17 cellular contexts compared by ENCODE assay signal in the genomic region with DNA sequence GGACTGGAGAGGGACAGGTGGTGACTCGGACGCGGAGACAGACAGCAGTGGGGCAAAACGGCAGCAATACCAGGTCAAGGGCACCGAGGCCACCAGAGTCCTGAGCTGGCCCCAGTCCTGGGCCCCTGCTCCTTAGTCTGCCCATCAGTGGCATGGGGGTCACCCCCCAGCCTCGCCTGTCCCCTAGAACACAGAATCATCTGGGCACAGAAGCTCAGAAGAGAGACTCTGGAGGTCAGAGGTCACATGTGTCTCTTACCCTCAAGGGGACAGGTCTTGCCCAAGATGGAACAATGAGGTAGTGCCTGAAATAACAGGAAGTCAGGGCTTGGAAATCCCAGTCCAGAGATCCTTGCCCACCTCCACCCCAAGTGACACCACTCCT. TPM values are rescaled to one million over a fixed set of nuclear protein-coding genes. Genes with fewer than 3 reads are reported as not detected.
A peak's percentile ranks its signal among the peaks of the same experiment; 100 is the strongest.
DNase-seq lines count a peak whose midpoint lies in the region; ATAC-seq and TF ChIP-seq lines count a peak whose summit lies in the region.
"Had no signal": no experiment of that assay in that cellular context is flagged by ENCODE, and none has a peak within 500 bp of the region (broad histone marks: within the 10 kb centered on the region; RNA-seq: fewer than 3 reads in every experiment).

No MANE protein-coding gene starts in this region.

- TF ChIP-seq CTCF in dorsolateral prefrontal cortex (IDR thresholded peaks at IDR 0.05 in 54 of 56, conservative IDR thresholded peaks at IDR 0.05 in 2 of 56; ENCODE audit: low read depth in 1 of 56, partially characterized antibody in 56 of 56) (no peak), testis (IDR thresholded peaks at IDR 0.05) (no peak), foreskin keratinocyte (conservative IDR thresholded peaks at IDR 0.05) (no peak)

- peaks cover 25% of the 10 kb centered on the region for H3K27me3 Mint-ChIP-seq in T-helper 17 cell
- peaks cover 0 to 13% (median 0%) of the 10 kb centered on the region in 5 donors for H3K27me3 Mint-ChIP-seq in naive thymus-derived CD4-positive, alpha-beta T cell

- peak overlapping the region; percentile 74 for H3K27ac Mint-ChIP-seq in T-helper 17 cell
- H3K27ac Mint-ChIP-seq in naive thymus-derived CD4-positive, alpha-beta T cell: no peak overlapping the region

- peaks cover 4% of the 10 kb centered on the region for H3K36me3 Mint-ChIP-seq in T-helper 17 cell (ENCODE audit: low read depth)
- H3K36me3 Mint-ChIP-seq in naive thymus-derived CD4-positive, alpha-beta T cell: no peaks in the 10 kb centered on the region

- no peaks in the 10 kb centered on the region for H3K36me3 ChIP-seq in naive thymus-derived CD4-positive, alpha-beta T cell (ENCODE audit: control insufficient read depth in 2 of 3, insufficient read depth in 3 of 3, low read length in 3 of 3)
- no peaks in the 10 kb centered on the region for H3K36me3 ChIP-seq in testis (ENCODE audit: low read depth, missing control alignments)

- H3K4me3 Mint-ChIP-seq in T-helper 17 cell: no peak overlapping the region
- H3K4me3 Mint-ChIP-seq in naive thymus-derived CD4-positive, alpha-beta T cell: no peak overlapping the region

- CTCF ChIA-PET in naive thymus-derived CD4-positive, alpha-beta T cell (lab: Charles Lee): no interaction called here

- no peak for ATAC-seq in T-helper 17 cell
- ATAC-seq in naive thymus-derived CD4-positive, alpha-beta T cell: peak; percentile 6
- no peak for ATAC-seq in foreskin keratinocyte
- ATAC-seq: A549, PC-3 had no signal

- H3K4me1 Mint-ChIP-seq in T-helper 17 cell: peaks cover 3% of the 10 kb centered on the region
- H3K4me1 Mint-ChIP-seq in naive thymus-derived CD4-positive, alpha-beta T cell: no peaks in the 10 kb centered on the region

- no peaks in the 10 kb centered on the region for H3K4me1 ChIP-seq in naive thymus-derived CD4-positive, alpha-beta T cell (ENCODE audit: control insufficient read depth in 2 of 2, insufficient read depth in 2 of 2, low read length in 2 of 2)
- H3K4me1 ChIP-seq in testis (no peaks in the 10 kb centered on the region), foreskin keratinocyte (no peaks in the 10 kb centered on the region)
- H3K4me1 ChIP-seq: A549 had no signal

- POLR2A ChIA-PET in naive thymus-derived CD4-positive, alpha-beta T cell (lab: Charles Lee): no interaction called here

- TF ChIP-seq POLR2A in testis (IDR thresholded peaks at IDR 0.05): no peak

- intact Hi-C loops in dorsolateral prefrontal cortex (cut with DNase I): loop anchor here in 1 of 2 donors (5.0 kb wide), 1 partner anchor 34 kb away; no protein-coding TSS in a partner anchor
- intact Hi-C loops in naive thymus-derived CD4-positive, alpha-beta T cell (cut with micrococcal nuclease): no loop called here
- intact Hi-C loops in testis (cut with DNase I; ENCODE audit: low total_unique reads): loop anchor here (10.0 kb wide), 1 partner anchor 189 kb away; no protein-coding TSS in a partner anchor

- H3K27me3 ChIP-seq in dorsolateral prefrontal cortex: no peaks in the 10 kb centered on the region
- H3K27me3 ChIP-seq in naive thymus-derived CD4-positive, alpha-beta T cell (ENCODE audit: control insufficient read depth in 2 of 2, insufficient read depth in 2 of 2, low read length in 2 of 2): no peaks in the 10 kb centered on the region
- no peaks in the 10 kb centered on the region for H3K27me3 ChIP-seq in testis
- peaks cover 53% of the 10 kb centered on the region for H3K27me3 ChIP-seq in foreskin keratinocyte

- no peaks in the 10 kb centered on the region for H3K9me3 Mint-ChIP-seq in naive thymus-derived CD4-positive, alpha-beta T cell

- WGBS in testis, 2 donors: 63 to 72% methylated on average over 6 of the region's 6 CpGs

- no peak overlapping the region for H3K4me3 ChIP-seq in dorsolateral prefrontal cortex
- H3K4me3 ChIP-seq in naive thymus-derived CD4-positive, alpha-beta T cell (ENCODE audit: low read length): no peak overlapping the region
- no peak overlapping the region for H3K4me3 ChIP-seq in testis
- H3K4me3 ChIP-seq: A549 had no signal

- H3K9me3 ChIP-seq in T-helper 17 cell (ENCODE audit: control insufficient read depth, low read length, poor library complexity, severe bottlenecking) (no peaks in the 10 kb centered on the region), testis (no peaks in the 10 kb centered on the region)
- no peaks in the 10 kb centered on the region for H3K9me3 ChIP-seq in naive thymus-derived CD4-positive, alpha-beta T cell (ENCODE audit: control insufficient read depth in 2 of 3, low read length in 3 of 3)
- H3K9me3 ChIP-seq: A549, SK-N-SH had no signal

- H3K27ac ChIP-seq in dorsolateral prefrontal cortex (peak overlapping the region in 30 of 59 donors; percentile 3 to 63 (median 32)), temporal lobe (ENCODE audit: low read depth, low read length) (peak overlapping the region; percentile 55), testis (no peak overlapping the region), foreskin keratinocyte (no peak overlapping the region)
- H3K27ac ChIP-seq in naive thymus-derived CD4-positive, alpha-beta T cell (ENCODE audit: low read depth, low read length): no peak overlapping the region
- H3K27ac ChIP-seq: A549, C4-2B had no signal

- DNase-seq in T-helper 17 cell (no peak), dorsolateral prefrontal cortex (no peak), iPS-NIHi11 (ENCODE audit: low spot score) (no peak), testis (no peak), foreskin keratinocyte (no peak), GM19240 (ENCODE audit: insufficient read length, low spot score) (no peak)
- DNase-seq in naive thymus-derived CD4-positive, alpha-beta T cell: no peak
- DNase-seq: AML-193; Karpas-422; NCI-H1436 treated with DMSO at 0.1 percent for 48 hours; NCI-H446 treated with DMSO at 0.1 percent for 48 hours; NK-92 treated with Interleukin-12 subunit alpha and Interleukin-12 subunit beta, amount 100 ng/mL, for 24 hours; PC-3 had no signal

RNA-seq across cellular contexts. Expression of a gene that starts 20.6 kb away (rescaled TPM):
- 1 to 10 TPM; 2.7 to 4.9 TPM for total RNA-seq in T-helper 17 cell
- total RNA-seq in dorsolateral prefrontal cortex: 100 to 1,000 TPM in 119 of 120 experiments, 10 to 100 TPM in 1; 92.8 to 412 (median 240) TPM
- 1 to 10 TPM in 4 of 5 experiments, under 1 TPM in 1; 0.97 to 9.0 (median 1.7) TPM for total RNA-seq in naive thymus-derived CD4-positive, alpha-beta T cell
- not detected for polyA plus RNA-seq in naive thymus-derived CD4-positive, alpha-beta T cell
- total RNA-seq in temporal lobe: 80.4 TPM
- total RNA-seq in testis: 10 to 100 TPM; 15.2 to 20.6 TPM
- 14.1 TPM for polyA plus RNA-seq in testis (ENCODE audit: insufficient read depth, low read depth, low replicate concordance)
- total RNA-seq in foreskin keratinocyte: 1.4 and 1.8 TPM in 2 replicates
- 1.2 and 1.4 TPM in 2 replicates for polyA plus RNA-seq in foreskin keratinocyte

Comparison
In these comparisons a context has a peak if more than half of its experiments do, and no peak if none do; other contexts are left out.
1. H3K27ac ChIP-seq: peak in dorsolateral prefrontal cortex (30 of 59) and temporal lobe (single experiment); none in naive thymus-derived CD4-positive, alpha-beta T cell (single experiment), testis (0 of 2) and foreskin keratinocyte (single experiment).